In the genomic region with DNA sequence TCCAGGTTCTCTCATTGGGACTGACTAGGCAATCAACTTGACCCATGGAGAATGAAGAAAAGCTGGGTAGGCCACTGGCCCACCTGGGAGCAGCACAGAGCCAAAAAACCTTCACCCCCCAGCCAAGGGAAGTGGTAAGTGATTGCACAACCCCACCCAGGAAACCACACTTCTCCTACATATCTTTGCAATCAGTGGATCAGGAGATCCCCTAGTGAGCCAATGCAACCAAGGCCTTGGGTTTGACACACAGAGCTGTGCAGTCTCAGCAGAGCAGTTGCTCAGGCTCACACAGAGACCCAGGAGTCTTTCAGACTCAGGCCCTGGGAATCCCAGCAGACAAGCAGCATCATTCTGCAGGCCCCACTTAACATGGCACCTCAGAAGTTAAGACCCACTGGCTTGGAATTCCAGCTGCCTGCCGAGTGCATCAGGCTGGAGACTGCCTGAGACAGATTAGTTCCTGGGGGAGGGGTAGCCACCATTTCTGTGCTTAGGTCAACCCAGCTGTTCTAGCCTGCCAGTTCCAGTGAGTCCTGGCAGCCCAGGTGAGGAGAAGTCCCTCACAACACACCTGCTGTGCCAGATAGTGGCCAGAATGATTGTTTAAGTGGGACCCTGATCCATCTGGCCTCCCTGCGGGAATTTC, we compare ENCODE assay signal across 18 cellular contexts.
DNase-seq lines count a peak whose midpoint lies in the region; ATAC-seq, FAIRE-seq and TF ChIP-seq lines count a peak whose summit lies in the region.
"Had no signal": no experiment of that assay in that cellular context is flagged by ENCODE, and none has a peak within 500 bp of the region (broad histone marks: within the 10 kb centered on the region; RNA-seq: fewer than 3 reads in every experiment).

No MANE protein-coding gene starts in this region.

- H4K8ac ChIP-seq in IMR-90 (ENCODE audit: low read depth in 2 of 2, low read length in 2 of 2): no peak overlapping the region

- H3K27me3 Mint-ChIP-seq in MCF 10A (ENCODE audit: insufficient read depth, unreplicated experiment) (no peaks in the 10 kb centered on the region), osteocyte (ENCODE audit: unreplicated experiment) (no peaks in the 10 kb centered on the region)
- peaks cover 4% of the 10 kb centered on the region for H3K27me3 Mint-ChIP-seq in activated CD8-positive, alpha-beta T cell treated with anti-CD3 and anti-CD28 coated beads for 36 hours
- H3K27me3 Mint-ChIP-seq: T-helper 17 cell had no signal

- CTCF ChIA-PET in MCF 10A (lab: Yijun Ruan, JAX) (no interaction called here), IMR-90 (lab: Yijun Ruan, JAX) (no interaction called here)
- CTCF ChIA-PET in activated CD8-positive, alpha-beta T cell treated with anti-CD3 and anti-CD28 coated beads for 36 hours (lab: Charles Lee): no interaction called here

- H3K4me3 ChIP-seq in breast epithelium (no peak overlapping the region), IMR-90 (ENCODE audit: insufficient read depth, low read depth, low read length) (no peak overlapping the region), pancreas (no peak overlapping the region), lower lobe of right lung (no peak overlapping the region)
- H3K4me3 ChIP-seq: mucosa of descending colon had no signal

- POLR2A ChIA-PET in MCF 10A (lab: Yijun Ruan, JAX): no interaction called here
- POLR2A ChIA-PET in IMR-90 (lab: Charles Lee; ENCODE audit: unreplicated experiment): interaction anchor here (0.6 kb wide), 1 partner anchor 352 kb away, joined by 4 read pairs; no protein-coding TSS in a partner anchor
- POLR2A ChIA-PET in activated CD8-positive, alpha-beta T cell treated with anti-CD3 and anti-CD28 coated beads for 36 hours (lab: Charles Lee): no interaction called here

- TF ChIP-seq CTCF in MCF 10A (IDR thresholded peaks at IDR 0.05; ENCODE audit: unreplicated experiment) (no peak), breast epithelium (IDR thresholded peaks at IDR 0.05) (no peak), IMR-90 (conservative IDR thresholded peaks at IDR 0.05; ENCODE audit: low read depth, low read length) (no peak), osteocyte (IDR thresholded peaks at IDR 0.05) (no peak), pancreas (IDR thresholded peaks at IDR 0.05) (no peak), lower lobe of right lung (IDR thresholded peaks at IDR 0.05) (no peak)
- no peak for TF ChIP-seq CTCF in activated CD8-positive, alpha-beta T cell treated with anti-CD3 and anti-CD28 coated beads for 36 hours (IDR thresholded peaks at IDR 0.05)

- no peak overlapping the region for H3K18ac ChIP-seq in IMR-90 (ENCODE audit: low read depth, low read length)

- H3K4ac ChIP-seq in IMR-90 (ENCODE audit: low read depth, low read length): no peak overlapping the region

- H3K27ac Mint-ChIP-seq in MCF 10A (ENCODE audit: low read depth, unreplicated experiment) (no peak overlapping the region), osteocyte (ENCODE audit: unreplicated experiment) (no peak overlapping the region)
- H3K27ac Mint-ChIP-seq in activated CD8-positive, alpha-beta T cell treated with anti-CD3 and anti-CD28 coated beads for 36 hours: no peak overlapping the region
- H3K27ac Mint-ChIP-seq: T-helper 17 cell had no signal

- H3K9me3 Mint-ChIP-seq in MCF 10A (ENCODE audit: unreplicated experiment): peaks cover 8% of the 10 kb centered on the region
- peaks cover 16% of the 10 kb centered on the region for H3K9me3 Mint-ChIP-seq in activated CD8-positive, alpha-beta T cell treated with anti-CD3 and anti-CD28 coated beads for 36 hours
- H3K9me3 Mint-ChIP-seq in osteocyte (ENCODE audit: unreplicated experiment): peaks cover 25% of the 10 kb centered on the region

- no peak overlapping the region for H3K23ac ChIP-seq in IMR-90 (ENCODE audit: low read depth, low read length)

- H2BK5ac ChIP-seq in IMR-90 (ENCODE audit: low read depth, low read length, poor library complexity, severe bottlenecking): no peak overlapping the region

- no peak overlapping the region for H3K4me2 ChIP-seq in IMR-90 (ENCODE audit: low read depth, low read length)

- no peak overlapping the region for H3K56ac ChIP-seq in IMR-90 (ENCODE audit: extremely low read depth, insufficient read depth, low read length)

- 60% methylated on average over 1 of the region's 2 CpGs; no CpG with 5 or more reads in 1 of the 2 experiments for WGBS in IMR-90 (ENCODE audit: extremely low coverage in 2 of 2, insufficient read length in 1 of 2), 2 experiments
- WGBS in pancreas, 2 donors: 67 to 71% methylated on average over 2 of the region's 2 CpGs

- H3K9me3 ChIP-seq in breast epithelium (peaks cover 20 to 33% of the 10 kb centered on the region in 2 donors), IMR-90 (ENCODE audit: control insufficient read depth, insufficient read depth, low read length) (peaks cover 10% of the 10 kb centered on the region), pancreas (no peaks in the 10 kb centered on the region), lower lobe of right lung (peaks cover 13% of the 10 kb centered on the region)
- H3K9me3 ChIP-seq: Caco-2 had no signal

- no peaks in the 10 kb centered on the region for H4K20me1 ChIP-seq in IMR-90 (ENCODE audit: insufficient read depth, low read length)

- H3K9ac ChIP-seq in IMR-90 (ENCODE audit: low read depth, low read length): no peak overlapping the region

- in situ Hi-C loops in IMR-90 (cut with MboI; ENCODE audit: low sequenced_read_pairs): no loop called here

- no peak overlapping the region for H3K14ac ChIP-seq in IMR-90 (replicated peaks; ENCODE audit: low read depth, low read length)

- H3K36me3 Mint-ChIP-seq in MCF 10A (ENCODE audit: insufficient read depth, unreplicated experiment) (no peaks in the 10 kb centered on the region), osteocyte (ENCODE audit: unreplicated experiment) (peaks cover 8% of the 10 kb centered on the region)
- H3K36me3 Mint-ChIP-seq in activated CD8-positive, alpha-beta T cell treated with anti-CD3 and anti-CD28 coated beads for 36 hours (ENCODE audit: low read depth): no peaks in the 10 kb centered on the region

- TF ChIP-seq POLR2A in breast epithelium (IDR thresholded peaks at IDR 0.05): no peak
- no peak for TF ChIP-seq POLR2A in IMR-90 (IDR thresholded peaks at IDR 0.05; ENCODE audit: low read depth, low read length)

- H4K5ac ChIP-seq in IMR-90 (ENCODE audit: low read depth, low read length): no peak overlapping the region

- intact Hi-C loops in MCF 10A (cut with micrococcal nuclease): no loop called here
- intact Hi-C loops in breast epithelium (cut with DNase I; ENCODE audit: low total_unique reads): no loop called here
- intact Hi-C loops in IMR-90 (cut with micrococcal nuclease): no loop called here
- intact Hi-C loops in activated CD8-positive, alpha-beta T cell treated with anti-CD3 and anti-CD28 coated beads for 36 hours (cut with micrococcal nuclease): no loop called here
- intact Hi-C loops in pancreas (cut with DNase I): no loop called here
- intact Hi-C loops in lower lobe of right lung (cut with DNase I): no loop called here

- H3K36me3 ChIP-seq in breast epithelium: no peaks in the 10 kb centered on the region
- no peaks in the 10 kb centered on the region for H3K36me3 ChIP-seq in IMR-90 (ENCODE audit: control insufficient read depth, insufficient read depth, low read length)
- H3K36me3 ChIP-seq in pancreas: no peaks in the 10 kb centered on the region
- H3K36me3 ChIP-seq in lower lobe of right lung: no peaks in the 10 kb centered on the region

- no peak overlapping the region for H3K4me3 Mint-ChIP-seq in MCF 10A (ENCODE audit: unreplicated experiment)
- no peak overlapping the region for H3K4me3 Mint-ChIP-seq in activated CD8-positive, alpha-beta T cell treated with anti-CD3 and anti-CD28 coated beads for 36 hours
- H3K4me3 Mint-ChIP-seq in osteocyte (ENCODE audit: unreplicated experiment): no peak overlapping the region
- H3K4me3 Mint-ChIP-seq: T-helper 17 cell had no signal

- ATAC-seq in IMR-90 (ENCODE audit: low read depth) (no peak), pancreas (no peak), lower lobe of right lung (no peak)
- peak; percentile 49 for ATAC-seq in activated CD8-positive, alpha-beta T cell treated with anti-CD3 and anti-CD28 coated beads for 36 hours
- ATAC-seq: HCT116, left colon, mucosa of descending colon, Right ventricle myocardium inferior, T-helper 17 cell had no signal

- H3K27me3 ChIP-seq in breast epithelium (no peaks in the 10 kb centered on the region), IMR-90 (ENCODE audit: control insufficient read depth, insufficient read depth, low read length) (no peaks in the 10 kb centered on the region), pancreas (no peaks in the 10 kb centered on the region), lower lobe of right lung (ENCODE audit: low read depth) (no peaks in the 10 kb centered on the region)

- dilution Hi-C loops in IMR-90 (cut with HindIII; ENCODE audit: low sequenced_read_pairs, unreplicated experiment): no loop called here

- no peak overlapping the region for H2AK9ac ChIP-seq in IMR-90 (replicated peaks; ENCODE audit: low read depth, low read length, poor library complexity)

- no peak for TF ChIP-seq RAD21 in IMR-90 (IDR thresholded peaks at IDR 0.05; ENCODE audit: low read length)

- peak; percentile 5 for DNase-seq in MCF 10A (ENCODE audit: unreplicated experiment)
- no peak for DNase-seq in breast epithelium (ENCODE audit: low spot score in 2 of 2)
- DNase-seq in IMR-90: no peak
- peak; percentile 22 for DNase-seq in activated CD8-positive, alpha-beta T cell treated with anti-CD3 and anti-CD28 coated beads for 36 hours
- peak; percentile 49 for DNase-seq in osteocyte (ENCODE audit: extremely low spot score, unreplicated experiment)
- DNase-seq in pancreas: no peak
- no peak for DNase-seq in lower lobe of right lung
- DNase-seq in GDM1 (lab: John Stamatoyannopoulos, UW): no peak
- DNase-seq: activated CD4-positive, CD25-positive, alpha-beta regulatory T cell; Caco-2; left colon; MM.1S; mucosa of descending colon; occipital lobe; stimulated activated CD4-positive, alpha-beta T cell treated with anti-CD3 and anti-CD28 coated beads, Interleukin-2, amount 100 ng/mL, for 24 hours; T-helper 17 cell had no signal

- no peaks in the 10 kb centered on the region for H3K9me1 ChIP-seq in IMR-90 (ENCODE audit: insufficient read depth, low read length)

- no peak overlapping the region for H2BK120ac ChIP-seq in IMR-90 (ENCODE audit: low read depth, low read length)

- no peak overlapping the region for H2BK20ac ChIP-seq in IMR-90 (ENCODE audit: low read depth, low read length)

- no peak for FAIRE-seq in pancreas (lab: Jason Lieb, UNC)

- H2AK5ac ChIP-seq in IMR-90 (ENCODE audit: low read depth, low read length): no peak overlapping the region

- no peak overlapping the region for H2BK15ac ChIP-seq in IMR-90 (ENCODE audit: low read depth, low read length)

- BruUV-seq in MCF 10A (replicated peaks; lab: Mats Ljungman, UMichigan): no TSS peak
- no TSS peak for BruUV-seq in IMR-90 (replicated peaks; lab: Mats Ljungman, UMichigan)

- H3K4me1 Mint-ChIP-seq in MCF 10A (ENCODE audit: insufficient read depth, unreplicated experiment) (no peaks in the 10 kb centered on the region), osteocyte (ENCODE audit: unreplicated experiment) (no peaks in the 10 kb centered on the region)
- no peaks in the 10 kb centered on the region for H3K4me1 Mint-ChIP-seq in activated CD8-positive, alpha-beta T cell treated with anti-CD3 and anti-CD28 coated beads for 36 hours (ENCODE audit: low read depth)
- H3K4me1 Mint-ChIP-seq: T-helper 17 cell had no signal

- no peak overlapping the region for H2AFZ ChIP-seq in IMR-90 (replicated peaks; ENCODE audit: low read length, poor library complexity)

- no peaks in the 10 kb centered on the region for H3K79me1 ChIP-seq in IMR-90 (ENCODE audit: low read depth in 1 of 2, low read length in 2 of 2)

- no peak overlapping the region for H4K91ac ChIP-seq in IMR-90 (ENCODE audit: insufficient read depth, low read depth, low read length)

- H3K4me1 ChIP-seq in breast epithelium (no peaks in the 10 kb centered on the region), IMR-90 (ENCODE audit: control insufficient read depth, insufficient read depth, low read length) (no peaks in the 10 kb centered on the region), pancreas (no peaks in the 10 kb centered on the region), lower lobe of right lung (no peaks in the 10 kb centered on the region)
- H3K4me1 ChIP-seq: Caco-2 had no signal

- H3K27ac ChIP-seq in breast epithelium (no peak overlapping the region), IMR-90 (ENCODE audit: insufficient read depth, low read length) (no peak overlapping the region), pancreas (no peak overlapping the region), lower lobe of right lung (no peak overlapping the region)

Comparison
In these comparisons a context has a peak if more than half of its experiments do, and no peak if none do; other contexts are left out.
1. DNase-seq: peak in MCF 10A (single experiment), activated CD8-positive, alpha-beta T cell treated with anti-CD3 and anti-CD28 coated beads for 36 hours (single experiment) and osteocyte (single experiment); none in breast epithelium (0 of 2), IMR-90 (single experiment), pancreas (0 of 6), lower lobe of right lung (single experiment) and GDM1 (single experiment).